Comparison of ENCODE assay signal across 9 cellular contexts in the genomic region with DNA sequence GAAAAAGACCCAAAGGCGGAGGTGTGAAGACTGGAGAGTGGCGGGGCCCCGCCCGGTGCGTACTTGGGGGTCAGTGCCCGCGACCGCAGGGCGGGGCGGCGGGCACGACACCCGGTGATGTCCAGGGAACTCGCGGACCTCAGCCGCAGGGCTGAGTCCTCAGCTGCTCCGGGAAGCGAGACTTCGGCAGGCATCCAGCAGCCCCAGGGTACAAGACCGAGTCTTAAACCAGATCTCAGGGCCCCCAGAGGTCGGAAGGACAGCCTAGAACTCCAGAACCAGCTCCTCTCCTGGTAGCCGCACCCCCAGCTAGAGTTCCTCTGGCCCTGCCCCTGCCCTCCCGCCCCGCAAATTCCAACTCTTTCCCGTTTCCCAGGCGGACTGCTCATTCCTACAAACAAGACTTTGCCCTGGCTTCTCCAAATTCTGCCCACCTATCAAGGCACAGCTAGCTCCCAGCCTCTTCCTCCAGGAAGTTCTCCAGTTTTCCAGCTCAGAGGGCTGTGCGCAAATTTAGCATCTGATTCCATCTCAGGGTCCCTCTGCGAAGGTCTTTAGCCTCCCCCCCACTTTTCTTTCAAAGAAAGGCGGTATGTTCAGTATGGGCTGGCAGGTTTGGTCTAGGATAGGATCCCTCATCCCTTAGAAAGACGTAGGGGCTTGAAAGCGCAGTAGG. TPM values are rescaled to one million over a fixed set of nuclear protein-coding genes. Genes with fewer than 3 reads are reported as not detected.
DNase-seq lines count a peak whose midpoint lies in the region; ATAC-seq, FAIRE-seq and TF ChIP-seq lines count a peak whose summit lies in the region.
"Had no signal": no experiment of that assay in that cellular context is flagged by ENCODE, and none has a peak within 500 bp of the region (broad histone marks: within the 10 kb centered on the region; RNA-seq: fewer than 3 reads in every experiment).

No MANE protein-coding gene starts in this region.

- no peak for ATAC-seq in A549
- ATAC-seq in stimulated activated effector memory CD8-positive, alpha-beta T cell treated with anti-CD3 and anti-CD28 coated beads, Interleukin-12 subunit alpha, Interleukin-12 subunit beta, amount 100 ng/mL, for 72 hours: no peak
- ATAC-seq in HG03521 (IDR thresholded peaks at IDR 0.05; ENCODE audit: unreplicated experiment): no peak
- ATAC-seq in GM21367 (IDR thresholded peaks at IDR 0.05; ENCODE audit: unreplicated experiment): no peak

- peaks cover 93% of the 10 kb centered on the region for H3K27me3 Mint-ChIP-seq in H9 (ENCODE audit: low read depth)
- H3K27me3 Mint-ChIP-seq in activated naive CD8-positive, alpha-beta T cell: peaks cover 20% of the 10 kb centered on the region

- H3K23ac ChIP-seq in H9 (ENCODE audit: insufficient read length, low read depth, low read length): no peak overlapping the region

- CTCF ChIA-PET in A549 (lab: Yijun Ruan, JAX): interaction anchor here (0.5 to 11.5 kb wide), 75 partner anchors 9 to 1916 kb away, joined by 3 to 251 read pairs (median 7); partner anchors contain the start of genes CCT7, EGR4, NOTO and PRADC1

- H3K79me1 ChIP-seq in H9 (ENCODE audit: insufficient read depth, low read depth, low read length, poor library complexity, severe bottlenecking): no peaks in the 10 kb centered on the region

- no peak for TF ChIP-seq POLR2A in A549 (IDR thresholded peaks at IDR 0.05; ENCODE audit: low read length)

- TF ChIP-seq RAD21 in A549 (conservative IDR thresholded peaks at IDR 0.05 in 1 of 2, IDR thresholded peaks at IDR 0.05 in 1 of 2): no peak

- H3K27ac Mint-ChIP-seq in H9: no peak overlapping the region
- peak overlapping the region; percentile 89 for H3K27ac Mint-ChIP-seq in activated naive CD8-positive, alpha-beta T cell
- peak overlapping the region; percentile 83 for H3K27ac Mint-ChIP-seq in stimulated activated effector memory CD8-positive, alpha-beta T cell treated with anti-CD3 and anti-CD28 coated beads, Interleukin-12 subunit alpha, Interleukin-12 subunit beta, amount 100 ng/mL, for 72 hours

- 72% methylated on average over 31 of the region's 31 CpGs for WGBS in A549 (ENCODE audit: missing lambda C conversion rate)
- no CpG with 5 or more reads among the region's 31 CpGs for WGBS in H9 (ENCODE audit: extremely low coverage, insufficient read length, low lambda C conversion rate)

- H3K4ac ChIP-seq in H9 (ENCODE audit: low read depth, low read length): no peak overlapping the region

- no peaks in the 10 kb centered on the region; a peak in 1 of 5 replicates for H3K9me3 Mint-ChIP-seq in H9
- no peaks in the 10 kb centered on the region for H3K9me3 Mint-ChIP-seq in activated naive CD8-positive, alpha-beta T cell (ENCODE audit: low read depth)
- H3K9me3 Mint-ChIP-seq in stimulated activated effector memory CD8-positive, alpha-beta T cell treated with anti-CD3 and anti-CD28 coated beads, Interleukin-12 subunit alpha, Interleukin-12 subunit beta, amount 100 ng/mL, for 72 hours: no peaks in the 10 kb centered on the region

- no peak overlapping the region for H2BK12ac ChIP-seq in H9 (ENCODE audit: insufficient read length, low read depth, low read length)

- H2BK5ac ChIP-seq in H9 (ENCODE audit: insufficient read length, low read length): no peak overlapping the region

- H4K20me1 ChIP-seq in H9 (ENCODE audit: control insufficient read depth, insufficient read depth, insufficient read length): no peaks in the 10 kb centered on the region

- no peak overlapping the region for H3K56ac ChIP-seq in H9 (ENCODE audit: insufficient read length, low read depth, low read length)

- H2AFZ ChIP-seq in H9 (ENCODE audit: low read length): no peak overlapping the region

- H4K91ac ChIP-seq in H9 (ENCODE audit: insufficient read length, low read depth, low read length): no peak overlapping the region

- no peak overlapping the region for H3T11ph ChIP-seq in H9 (ENCODE audit: low read length)

- H3K4me1 ChIP-seq in A549 (peaks cover 11% of the 10 kb centered on the region), H9 (ENCODE audit: insufficient read depth, low read length) (peaks cover 4% of the 10 kb centered on the region; the same call in 1 of the 2 replicates), iPS-15b (ENCODE audit: control insufficient read depth, insufficient read depth, low read length) (peaks cover 3% of the 10 kb centered on the region)

- H4K5ac ChIP-seq in H9 (ENCODE audit: insufficient read length, low read depth, low read length): no peak overlapping the region

- H2AK5ac ChIP-seq in H9 (ENCODE audit: insufficient read length, low read length): no peak overlapping the region

- H3K27ac ChIP-seq in A549 (peak overlapping the region in 1 of 2 experiments; percentile 86; a peak in 3 of 6 replicates), H9 (ENCODE audit: insufficient read length, low read depth, low read length) (no peak overlapping the region)

- TF ChIP-seq CTCF in A549 (IDR thresholded peaks at IDR 0.05) (no peak), H9 (conservative IDR thresholded peaks at IDR 0.05) (peak; percentile 24; the same call in 2 of the 3 replicates)

- no peak overlapping the region for H2BK15ac ChIP-seq in H9 (ENCODE audit: low read depth, low read length)

- H2BK20ac ChIP-seq in H9 (ENCODE audit: low read depth, low read length, poor library complexity, severe bottlenecking): no peak overlapping the region

- H3K9me3 ChIP-seq in A549 (no peaks in the 10 kb centered on the region), H9 (ENCODE audit: control insufficient read depth, low read depth, low read length) (no peaks in the 10 kb centered on the region), iPS-15b (ENCODE audit: control insufficient read depth, insufficient read depth, low read length) (no peaks in the 10 kb centered on the region)

- H2BK120ac ChIP-seq in H9 (ENCODE audit: low read depth, low read length, poor library complexity, severe bottlenecking): no peak overlapping the region

- peak overlapping the region; percentile 72 to 92 for H3K4me3 Mint-ChIP-seq in H9
- H3K4me3 Mint-ChIP-seq in activated naive CD8-positive, alpha-beta T cell: peak overlapping the region; percentile 90
- H3K4me3 Mint-ChIP-seq in stimulated activated effector memory CD8-positive, alpha-beta T cell treated with anti-CD3 and anti-CD28 coated beads, Interleukin-12 subunit alpha, Interleukin-12 subunit beta, amount 100 ng/mL, for 72 hours: peak overlapping the region; percentile 88

- POLR2A ChIA-PET in A549 (lab: Yijun Ruan, JAX): no interaction called here

- peak overlapping the region; percentile 82 for H3K4me2 ChIP-seq in A549
- H3K4me2 ChIP-seq in H9 (ENCODE audit: insufficient read depth, insufficient read length, low read length): peak overlapping the region; percentile 69

- H3K36me3 ChIP-seq in iPS-15b (ENCODE audit: control insufficient read depth, insufficient read depth, low read length): no peaks in the 10 kb centered on the region

- H3K9ac ChIP-seq in H9 (ENCODE audit: extremely low read depth, insufficient read length, low read length) (no peak overlapping the region), iPS-15b (ENCODE audit: low read depth, low read length) (no peak overlapping the region)

- H3K4me3 ChIP-seq in A549: peak overlapping the region; percentile 50
- peak overlapping the region; percentile 73 for H3K4me3 ChIP-seq in iPS-15b (ENCODE audit: low read depth, low read length)

- FAIRE-seq in A549 (lab: Jason Lieb, UNC): no peak
- FAIRE-seq: endometrium had no signal

- no peak overlapping the region; the same call in 1 of the 2 replicates for H3K14ac ChIP-seq in H9 (ENCODE audit: insufficient read depth, low read length)

- no peaks in the 10 kb centered on the region for H3K36me3 Mint-ChIP-seq in H9 (ENCODE audit: insufficient read depth in 1 of 3, low read depth in 3 of 3)
- H3K36me3 Mint-ChIP-seq in activated naive CD8-positive, alpha-beta T cell: no peaks in the 10 kb centered on the region
- no peaks in the 10 kb centered on the region for H3K36me3 Mint-ChIP-seq in stimulated activated effector memory CD8-positive, alpha-beta T cell treated with anti-CD3 and anti-CD28 coated beads, Interleukin-12 subunit alpha, Interleukin-12 subunit beta, amount 100 ng/mL, for 72 hours

- H3K4me1 Mint-ChIP-seq in H9: peaks cover 19 to 25% of the 10 kb centered on the region in 2 experiments
- H3K4me1 Mint-ChIP-seq in activated naive CD8-positive, alpha-beta T cell (ENCODE audit: low read depth): peaks cover 18% of the 10 kb centered on the region
- H3K4me1 Mint-ChIP-seq in stimulated activated effector memory CD8-positive, alpha-beta T cell treated with anti-CD3 and anti-CD28 coated beads, Interleukin-12 subunit alpha, Interleukin-12 subunit beta, amount 100 ng/mL, for 72 hours: peaks cover 32% of the 10 kb centered on the region

- H4K8ac ChIP-seq in H9 (replicated peaks; ENCODE audit: insufficient read length, low read depth, low read length): no peak overlapping the region

- H3K18ac ChIP-seq in H9 (ENCODE audit: insufficient read length, low read depth, low read length): no peak overlapping the region

- H3K23me2 ChIP-seq in H9 (ENCODE audit: insufficient read length, low read depth, low read length, poor library complexity, severe bottlenecking): peaks cover 24% of the 10 kb centered on the region

- no peak for DNase-seq in A549 (ENCODE audit: low read depth in 1 of 2, low spot score in 1 of 2)
- peak; percentile 69 for DNase-seq in H9
- DNase-seq in stimulated activated effector memory CD8-positive, alpha-beta T cell treated with anti-CD3 and anti-CD28 coated beads, Interleukin-12 subunit alpha, Interleukin-12 subunit beta, amount 100 ng/mL, for 72 hours (ENCODE audit: low spot score in 2 of 2): no peak
- no peak for DNase-seq in NCI-H1092 treated with DMSO at 0.1 percent for 48 hours (lab: John Stamatoyannopoulos, UW)

- TF ChIP-seq EP300 in A549 (IDR thresholded peaks at IDR 0.05): no peak

- H3K27me3 ChIP-seq in H9 (ENCODE audit: insufficient read depth, low read length) (peaks cover 29% of the 10 kb centered on the region), iPS-15b (ENCODE audit: control insufficient read depth, insufficient read depth, low read length) (peaks cover 70% of the 10 kb centered on the region)

- H3K79me2 ChIP-seq in H9 (ENCODE audit: insufficient read depth, low read length): no peaks in the 10 kb centered on the region

RNA-seq across cellular contexts. Expression of gene NOTO, which starts 26.0 kb away (rescaled TPM):
- not detected in 2 replicates for polyA plus RNA-seq in A549 (2011; rRNA removed)
- not detected in 2 replicates for polyA plus RNA-seq in A549 (2012; cell fraction: cytosol; rRNA removed)
- 0.07 TPM in 1 of 2 replicates, not detected in the other for polyA plus RNA-seq in A549 (2012; cell fraction: nucleus; rRNA removed)
- 0.03 to 0.07 TPM (median 0.04 TPM) in 3 replicates for polyA plus RNA-seq in A549 (2017; fragmentation: RNase III; extraction: RNeasy Plus Mini Kit Qiagen cat#74134 plus additional on column Dnase treatment)
- not detected in 2 replicates for polyA minus RNA-seq in A549 (2011; rRNA and poly(A)+ RNA removed)
- total RNA-seq in H9 (2021): 0.55 and 0.66 TPM in 2 replicates

RNA-seq across cellular contexts. Expression of gene SMYD5, which starts 37.7 kb away (rescaled TPM):
- polyA plus RNA-seq in A549 (2011; rRNA removed): 40.3 and 52.5 TPM in 2 replicates
- polyA plus RNA-seq in A549 (2012; cell fraction: cytosol; rRNA removed): 42.8 and 52.8 TPM in 2 replicates
- 85.2 and 90.1 TPM in 2 replicates for polyA plus RNA-seq in A549 (2012; cell fraction: nucleus; rRNA removed)
- polyA plus RNA-seq in A549 (2017; fragmentation: RNase III; extraction: RNeasy Plus Mini Kit Qiagen cat#74134 plus additional on column Dnase treatment): 46.7 to 53.2 TPM (median 52.2 TPM) in 3 replicates
- 65.1 and 84.2 TPM in 2 replicates for polyA minus RNA-seq in A549 (2011; rRNA and poly(A)+ RNA removed)
- total RNA-seq in H9 (2021): 41.7 and 45.2 TPM in 2 replicates

RNA-seq across cellular contexts. Expression of gene PRADC1, which starts 56.7 kb away (rescaled TPM):
- 9.5 and 11.2 TPM in 2 replicates for polyA plus RNA-seq in A549 (2011; rRNA removed)
- 19.3 and 26.0 TPM in 2 replicates for polyA plus RNA-seq in A549 (2012; cell fraction: cytosol; rRNA removed)
- polyA plus RNA-seq in A549 (2012; cell fraction: nucleus; rRNA removed): 11.1 and 12.5 TPM in 2 replicates
- 12.1 to 13.9 TPM (median 12.4 TPM) in 3 replicates for polyA plus RNA-seq in A549 (2017; fragmentation: RNase III; extraction: RNeasy Plus Mini Kit Qiagen cat#74134 plus additional on column Dnase treatment)
- 12.2 and 14.2 TPM in 2 replicates for polyA minus RNA-seq in A549 (2011; rRNA and poly(A)+ RNA removed)
- 9.6 and 11.1 TPM in 2 replicates for total RNA-seq in H9 (2021)

RNA-seq across cellular contexts. Expression of gene CCT7, which starts 57.8 kb away (rescaled TPM):
- polyA plus RNA-seq in A549 (2011; rRNA removed): 685 and 775 TPM in 2 replicates
- 758 and 765 TPM in 2 replicates for polyA plus RNA-seq in A549 (2012; cell fraction: cytosol; rRNA removed)
- 705 and 733 TPM in 2 replicates for polyA plus RNA-seq in A549 (2012; cell fraction: nucleus; rRNA removed)
- 750 to 850 TPM (median 838 TPM) in 3 replicates for polyA plus RNA-seq in A549 (2017; fragmentation: RNase III; extraction: RNeasy Plus Mini Kit Qiagen cat#74134 plus additional on column Dnase treatment)
- polyA minus RNA-seq in A549 (2011; rRNA and poly(A)+ RNA removed): 729 and 802 TPM in 2 replicates
- total RNA-seq in H9 (2021): 500 and 529 TPM in 2 replicates

Comparison
In these comparisons a context has a peak if more than half of its experiments do, and no peak if none do; other contexts are left out.
1. H3K27ac Mint-ChIP-seq: peak in activated naive CD8-positive, alpha-beta T cell (single experiment) and stimulated activated effector memory CD8-positive, alpha-beta T cell treated with anti-CD3 and anti-CD28 coated beads, Interleukin-12 subunit alpha, Interleukin-12 subunit beta, amount 100 ng/mL, for 72 hours (single experiment); none in H9 (0 of 3).
2. Peak in every context shown above with its lines, with median percentiles within 50 percentile points of each other: H3K4me3 Mint-ChIP-seq.